In genomic region chr7:84701524-84702306, GRCh38 we compare ENCODE assay signal across 12 cellular contexts.
A peak's percentile ranks its signal among the peaks of the same experiment; 100 is the strongest.
DNase-seq lines count a peak whose midpoint lies in the region; ATAC-seq and TF ChIP-seq lines count a peak whose summit lies in the region.
"Had no signal": no experiment of that assay in that cellular context is flagged by ENCODE, and none has a peak within 500 bp of the region (broad histone marks: within the 10 kb centered on the region; RNA-seq: fewer than 3 reads in every experiment).

No MANE protein-coding gene starts in this region.

- H3K4me1 Mint-ChIP-seq in activated CD8-positive, alpha-beta T cell treated with anti-CD3 and anti-CD28 coated beads for 36 hours (ENCODE audit: low read depth) = no peaks in the 10 kb centered on the region
- H3K4me1 Mint-ChIP-seq: B cell, nephron had no signal

- peak overlapping the region; percentile 23 for H2AFZ ChIP-seq in smooth muscle cell (ENCODE audit: low read depth)

- no peaks in the 10 kb centered on the region for H3K36me3 Mint-ChIP-seq in activated CD8-positive, alpha-beta T cell treated with anti-CD3 and anti-CD28 coated beads for 36 hours (ENCODE audit: low read depth)

- H3K27me3 Mint-ChIP-seq in activated CD8-positive, alpha-beta T cell treated with anti-CD3 and anti-CD28 coated beads for 36 hours = no peaks in the 10 kb centered on the region
- H3K27me3 Mint-ChIP-seq: B cell; stimulated activated naive CD8-positive, alpha-beta T cell treated with anti-CD3 and anti-CD28 coated beads, Interleukin-15, Interleukin-2, amounts not matched to agents 100 ng/mL and 50 ng/mL, for 24 hours had no signal

- H3K9ac ChIP-seq in smooth muscle cell (ENCODE audit: low read depth) = peak overlapping the region; percentile 84

- POLR2A ChIA-PET in activated CD8-positive, alpha-beta T cell treated with anti-CD3 and anti-CD28 coated beads for 36 hours (lab: Charles Lee) = no interaction called here

- H4K20me1 ChIP-seq in smooth muscle cell (ENCODE audit: low read depth) = no peaks in the 10 kb centered on the region

- intact Hi-C loops in activated CD8-positive, alpha-beta T cell treated with anti-CD3 and anti-CD28 coated beads for 36 hours (cut with micrococcal nuclease) = no loop called here

- WGBS in smooth muscle cell (ENCODE audit: low lambda C conversion rate) = 6% methylated on average over 7 of the region's 7 CpGs

- no peaks in the 10 kb centered on the region for H3K9me3 Mint-ChIP-seq in activated CD8-positive, alpha-beta T cell treated with anti-CD3 and anti-CD28 coated beads for 36 hours
- H3K9me3 Mint-ChIP-seq: stimulated activated naive CD8-positive, alpha-beta T cell treated with anti-CD3 and anti-CD28 coated beads, Interleukin-15, Interleukin-2, amounts not matched to agents 100 ng/mL and 50 ng/mL, for 24 hours had no signal

- H3K4me1 ChIP-seq in SJCRH30 = peaks cover 54% of the 10 kb centered on the region
- H3K4me1 ChIP-seq in smooth muscle cell (ENCODE audit: low read depth) = no peaks in the 10 kb centered on the region

- no peak for ATAC-seq in HG02588 (IDR thresholded peaks at IDR 0.05; ENCODE audit: unreplicated experiment)
- no peak for ATAC-seq in activated CD8-positive, alpha-beta T cell treated with anti-CD3 and anti-CD28 coated beads for 36 hours
- ATAC-seq in HG03565 (IDR thresholded peaks at IDR 0.05; ENCODE audit: unreplicated experiment) = no peak

- no peak for TF ChIP-seq CTCF in fibroblast of pulmonary artery (IDR thresholded peaks at IDR 0.05; ENCODE audit: low read length, missing control alignments)
- no peak for TF ChIP-seq CTCF in smooth muscle cell (IDR thresholded peaks at IDR 0.05; ENCODE audit: borderline replicate concordance, insufficient read depth, poor library complexity, severe bottlenecking)
- no peak for TF ChIP-seq CTCF in activated CD8-positive, alpha-beta T cell treated with anti-CD3 and anti-CD28 coated beads for 36 hours (IDR thresholded peaks at IDR 0.05)

- H3K27ac ChIP-seq in SJCRH30 (peak overlapping the region; percentile 99), smooth muscle cell (ENCODE audit: low read depth) (peak overlapping the region; percentile 97)

- H3K36me3 ChIP-seq in SJCRH30 (no peaks in the 10 kb centered on the region), smooth muscle cell (ENCODE audit: low read depth) (no peaks in the 10 kb centered on the region)

- H3F3A ChIP-seq in smooth muscle cell (ENCODE audit: low read depth) = no peaks in the 10 kb centered on the region

- no peak overlapping the region for H3K4me3 Mint-ChIP-seq in activated CD8-positive, alpha-beta T cell treated with anti-CD3 and anti-CD28 coated beads for 36 hours
- H3K4me3 Mint-ChIP-seq: B cell; nephron; stimulated activated naive CD8-positive, alpha-beta T cell treated with anti-CD3 and anti-CD28 coated beads, Interleukin-15, Interleukin-2, amounts not matched to agents 100 ng/mL and 50 ng/mL, for 24 hours had no signal

- H3K27me3 ChIP-seq in SJCRH30 (no peaks in the 10 kb centered on the region), smooth muscle cell (ENCODE audit: low read depth) (no peaks in the 10 kb centered on the region)

- H3K4me3 ChIP-seq in SJCRH30 = peak overlapping the region; percentile 18
- H3K4me3 ChIP-seq in fibroblast of pulmonary artery (replicated peaks; ENCODE audit: low read depth, low read length) = no peak overlapping the region
- H3K4me3 ChIP-seq in smooth muscle cell = no peak overlapping the region

- DNase-seq in NCI-H510A treated with DMSO at 0.1 percent for 48 hours (lab: John Stamatoyannopoulos, UW) = peak; percentile 36
- DNase-seq in NCI-H510A (lab: John Stamatoyannopoulos, UW) = no peak
- DNase-seq in SJCRH30 = peak; percentile 91 to 97
- peak; percentile 93 for DNase-seq in fibroblast of pulmonary artery (ENCODE audit: low read depth)
- no peak for DNase-seq in smooth muscle cell (lab: John Stamatoyannopoulos, UW; ENCODE audit: unreplicated experiment)
- DNase-seq in activated CD8-positive, alpha-beta T cell treated with anti-CD3 and anti-CD28 coated beads for 36 hours = no peak
- DNase-seq: effector CD4-positive, alpha-beta T cell had no signal

- no peaks in the 10 kb centered on the region for H3K79me2 ChIP-seq in smooth muscle cell (ENCODE audit: low read depth)

- H3K9me3 ChIP-seq in SJCRH30 (replicated peaks) (no peaks in the 10 kb centered on the region), smooth muscle cell (replicated peaks; ENCODE audit: low read depth) (no peaks in the 10 kb centered on the region)

- CTCF ChIA-PET in activated CD8-positive, alpha-beta T cell treated with anti-CD3 and anti-CD28 coated beads for 36 hours (lab: Charles Lee) = no interaction called here

- no peak overlapping the region for H3K27ac Mint-ChIP-seq in activated CD8-positive, alpha-beta T cell treated with anti-CD3 and anti-CD28 coated beads for 36 hours
- H3K27ac Mint-ChIP-seq: B cell; nephron; stimulated activated naive CD8-positive, alpha-beta T cell treated with anti-CD3 and anti-CD28 coated beads, Interleukin-15, Interleukin-2, amounts not matched to agents 100 ng/mL and 50 ng/mL, for 24 hours had no signal

- H3K4me2 ChIP-seq in smooth muscle cell = peak overlapping the region; percentile 70

Comparison
In these comparisons a context has a peak if more than half of its experiments do, and no peak if none do; other contexts are left out.
1. DNase-seq: peak in NCI-H510A treated with DMSO at 0.1 percent for 48 hours (single experiment), SJCRH30 (2 of 2) and fibroblast of pulmonary artery (single experiment); none in NCI-H510A (single experiment), smooth muscle cell (single experiment) and activated CD8-positive, alpha-beta T cell treated with anti-CD3 and anti-CD28 coated beads for 36 hours (single experiment).